8 cellular contexts compared by ENCODE assay signal in genomic region chr11:469684-470667, GRCh38. TPM values are rescaled to one million over a fixed set of nuclear protein-coding genes. Genes with fewer than 3 reads are reported as not detected.
DNase-seq lines count a peak whose midpoint lies in the region; FAIRE-seq and TF ChIP-seq lines count a peak whose summit lies in the region.

No MANE protein-coding gene starts in this region.

- no peaks in the 10 kb centered on the region for H3K36me3 Mint-ChIP-seq in HFFc6 (ENCODE audit: low read depth)

- peaks cover 31% of the 10 kb centered on the region for H3K79me2 ChIP-seq in smooth muscle cell (ENCODE audit: low read depth)

- peak; percentile 65 for FAIRE-seq in kidney (lab: Jason Lieb, UNC)

- H3K9ac ChIP-seq in kidney (ENCODE audit: low read length in 2 of 2) (peak overlapping the region; percentile 0 to 90), smooth muscle cell (ENCODE audit: low read depth) (peak overlapping the region; percentile 43)

- 81% methylated on average over 29 of the region's 30 CpGs for WGBS in smooth muscle cell (ENCODE audit: low lambda C conversion rate)

- TF ChIP-seq CTCF in HFFc6 (IDR thresholded peaks at IDR 0.05) = peak; percentile 64
- peak in 2 of 3 donors; percentile 45 to 50 for TF ChIP-seq CTCF in breast epithelium (IDR thresholded peaks at IDR 0.05)
- peak; percentile 2 for TF ChIP-seq CTCF in kidney (IDR thresholded peaks at IDR 0.05; ENCODE audit: borderline replicate concordance, extremely low read depth, insufficient read depth)
- TF ChIP-seq CTCF in smooth muscle cell (IDR thresholded peaks at IDR 0.05; ENCODE audit: borderline replicate concordance, insufficient read depth, poor library complexity, severe bottlenecking) = no peak

- H4K20me1 ChIP-seq in smooth muscle cell (ENCODE audit: low read depth) = peaks cover 5% of the 10 kb centered on the region

- no peaks in the 10 kb centered on the region for H3F3A ChIP-seq in smooth muscle cell (ENCODE audit: low read depth)

- H3K9me3 ChIP-seq in breast epithelium = no peaks in the 10 kb centered on the region
- H3K9me3 ChIP-seq in kidney (ENCODE audit: control insufficient read depth in 1 of 2, low read length in 2 of 2) = no peaks in the 10 kb centered on the region
- no peaks in the 10 kb centered on the region for H3K9me3 ChIP-seq in smooth muscle cell (replicated peaks; ENCODE audit: low read depth)

- H3K36me3 ChIP-seq in breast epithelium = no peaks in the 10 kb centered on the region
- no peaks in the 10 kb centered on the region for H3K36me3 ChIP-seq in kidney (ENCODE audit: control insufficient read depth in 1 of 2, insufficient read depth in 2 of 2, low read length in 2 of 2)
- no peaks in the 10 kb centered on the region for H3K36me3 ChIP-seq in smooth muscle cell (ENCODE audit: low read depth)

- peak overlapping the region; percentile 83 to 92 for H3K27ac ChIP-seq in breast epithelium
- peak overlapping the region; percentile 82 to 97 for H3K27ac ChIP-seq in kidney (ENCODE audit: low read depth in 2 of 2, low read length in 2 of 2)
- H3K27ac ChIP-seq in smooth muscle cell (ENCODE audit: low read depth) = peak overlapping the region; percentile 59

- H3K27me3 Mint-ChIP-seq in HFFc6 (ENCODE audit: insufficient read depth) = no peaks in the 10 kb centered on the region

- TF ChIP-seq POLR2A in breast epithelium (IDR thresholded peaks at IDR 0.05) = no peak

- no peak overlapping the region for H2AFZ ChIP-seq in smooth muscle cell (ENCODE audit: low read depth)

- peak overlapping the region; percentile 82 for H3K4me3 Mint-ChIP-seq in HFFc6

- no peaks in the 10 kb centered on the region for H3K9me3 Mint-ChIP-seq in HFFc6

- peak overlapping the region; percentile 95 for H3K27ac Mint-ChIP-seq in HFFc6

- DNase-seq in HFFc6 (peak; percentile 68), breast epithelium (ENCODE audit: low spot score in 2 of 2) (peak; percentile 48 to 71), kidney (peak; percentile 89), smooth muscle cell (lab: John Stamatoyannopoulos, UW; ENCODE audit: unreplicated experiment) (no peak), NCI-H510A (lab: John Stamatoyannopoulos, UW) (no peak), GM19238 (ENCODE audit: insufficient read length, low spot score) (no peak), activated gamma-delta T cell treated with Interleukin-2 at 50 U/mL for 16 hours (no peak)
- no peak for DNase-seq in stimulated activated naive CD4-positive, alpha-beta T cell (lab: John Stamatoyannopoulos, UW)

- H3K4me3 ChIP-seq in breast epithelium (peak overlapping the region in 2 of 3 donors; percentile 31 to 53), kidney (ENCODE audit: low read length in 2 of 2) (peak overlapping the region; percentile 3 to 59), smooth muscle cell (peak overlapping the region; percentile 23)

- H3K4me1 ChIP-seq in breast epithelium (peaks cover 7 to 8% of the 10 kb centered on the region in 2 donors), kidney (ENCODE audit: control insufficient read depth in 1 of 2, insufficient read depth in 1 of 2, low read depth in 1 of 2, low read length in 2 of 2) (peaks cover 6 to 11% of the 10 kb centered on the region in 2 donors), smooth muscle cell (ENCODE audit: low read depth) (peaks cover 4% of the 10 kb centered on the region)

- no peaks in the 10 kb centered on the region for H3K27me3 ChIP-seq in breast epithelium
- no peaks in the 10 kb centered on the region for H3K27me3 ChIP-seq in smooth muscle cell (ENCODE audit: low read depth)

- H3K4me2 ChIP-seq in smooth muscle cell = peak overlapping the region; percentile 73

- peaks cover 20% of the 10 kb centered on the region for H3K4me1 Mint-ChIP-seq in HFFc6 (ENCODE audit: low read depth)

- intact Hi-C loops in breast epithelium (cut with DNase I; ENCODE audit: low total_unique reads) = no loop called here
- intact Hi-C loops in kidney (cut with DNase I) = no loop called here

RNA-seq across cellular contexts. Expression of gene PTDSS2, which starts 19.9 kb away (rescaled TPM):
- 10 to 100 TPM; 23.3 to 34.5 (median 27.2) TPM for total RNA-seq in HFFc6 (2021; fragmentation: NEBNext Ultra II Directional; extraction: Animal tissue kit (Norgen Biotek cat#: 25700))
- total RNA-seq in breast epithelium (10 to 100 TPM; 23.8 to 53.7 (median 33.1) TPM), kidney (28.5 TPM), smooth muscle cell (15.2 and 20.7 TPM in 2 replicates)
- polyA plus RNA-seq in kidney (ENCODE audit: insufficient read depth, low read depth, low replicate concordance) (37.7 TPM), smooth muscle cell (25.2 and 33.5 TPM in 2 replicates)

RNA-seq across cellular contexts. Expression of gene ANO9, which starts 28.2 kb away (rescaled TPM):
- not detected for total RNA-seq in HFFc6 (2021; fragmentation: NEBNext Ultra II Directional; extraction: Animal tissue kit (Norgen Biotek cat#: 25700))
- total RNA-seq in breast epithelium = 10 to 100 TPM in 1 of 3 donors, 1 to 10 TPM in 1, under 1 TPM in 1; 0.32 to 14.2 (median 9.8) TPM
- total RNA-seq in kidney = 21.8 TPM
- polyA plus RNA-seq in kidney (ENCODE audit: insufficient read depth, low read depth, low replicate concordance) = 11.3 TPM
- total RNA-seq in smooth muscle cell = 0.67 and 1.4 TPM in 2 replicates
- 1.5 and 7.1 TPM in 2 replicates for polyA plus RNA-seq in smooth muscle cell

RNA-seq across cellular contexts. Expression of gene RNH1, which starts 37.1 kb away (rescaled TPM):
- 100 to 1,000 TPM; 223 to 272 (median 250) TPM for total RNA-seq in HFFc6 (2021; fragmentation: NEBNext Ultra II Directional; extraction: Animal tissue kit (Norgen Biotek cat#: 25700))
- total RNA-seq in breast epithelium = 100 to 1,000 TPM; 139 to 249 (median 209) TPM
- total RNA-seq in kidney = 191 TPM
- 171 TPM for polyA plus RNA-seq in kidney (ENCODE audit: insufficient read depth, low read depth, low replicate concordance)
- 91.3 and 106 TPM in 2 replicates for total RNA-seq in smooth muscle cell
- polyA plus RNA-seq in smooth muscle cell = 242 and 243 TPM in 2 replicates

RNA-seq across cellular contexts. Expression of gene SIGIRR, which starts 55.2 kb away (rescaled TPM):
- 10 to 100 TPM; 15.9 to 21.6 (median 18.7) TPM for total RNA-seq in HFFc6 (2021; fragmentation: NEBNext Ultra II Directional; extraction: Animal tissue kit (Norgen Biotek cat#: 25700))
- 10 to 100 TPM; 37.3 to 49.8 (median 46.5) TPM for total RNA-seq in breast epithelium
- total RNA-seq in kidney = 89.1 TPM
- 181 TPM for polyA plus RNA-seq in kidney (ENCODE audit: insufficient read depth, low read depth, low replicate concordance)
- total RNA-seq in smooth muscle cell = 15.3 and 18.3 TPM in 2 replicates
- polyA plus RNA-seq in smooth muscle cell = 26.3 and 29.4 TPM in 2 replicates

Comparison
In these comparisons a context has a peak if more than half of its experiments do, and no peak if none do; other contexts are left out.
1. DNase-seq: peak in HFFc6 (single experiment), breast epithelium (2 of 2) and kidney (single experiment); none in smooth muscle cell (single experiment), stimulated activated naive CD4-positive, alpha-beta T cell (0 of 6), NCI-H510A (single experiment), GM19238 (single experiment) and activated gamma-delta T cell treated with Interleukin-2 at 50 U/mL for 16 hours (single experiment).
2. Peak in every context shown above with its lines, with median percentiles within 50 percentile points of each other: H3K27ac ChIP-seq and H3K4me3 ChIP-seq.